10 cellular contexts compared by ENCODE assay signal in the genomic region with DNA sequence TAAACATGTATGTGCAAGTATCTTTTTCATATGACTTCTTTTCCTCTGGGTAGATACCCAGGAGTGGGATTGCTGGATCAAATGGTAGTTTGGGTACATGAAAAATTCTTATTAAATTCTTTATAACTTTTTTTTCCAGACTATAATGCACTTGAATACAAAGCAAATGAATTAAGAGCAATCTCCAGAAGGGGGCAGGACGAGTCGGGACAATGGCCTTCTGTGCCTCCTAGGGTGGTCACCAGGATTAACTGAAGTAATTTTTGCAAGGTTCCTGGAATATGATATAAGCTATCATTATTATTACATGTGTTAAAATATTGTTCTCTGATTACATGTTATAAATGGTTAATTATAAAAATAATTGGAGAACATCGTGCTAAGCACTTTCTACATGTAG.
DNase-seq lines count a peak whose midpoint lies in the region; ATAC-seq and TF ChIP-seq lines count a peak whose summit lies in the region.
"Had no signal": no experiment of that assay in that cellular context is flagged by ENCODE, and none has a peak within 500 bp of the region (broad histone marks: within the 10 kb centered on the region; RNA-seq: fewer than 3 reads in every experiment).

No MANE protein-coding gene starts in this region.

- H3K4me3 ChIP-seq in HFF-Myc (replicated peaks; ENCODE audit: low read depth, low read length) (no peak overlapping the region), astrocyte of the cerebellum (ENCODE audit: low read depth, low read length) (no peak overlapping the region), gastrocnemius medialis (no peak overlapping the region)

- TF ChIP-seq CTCF in C4-2B (conservative IDR thresholded peaks at IDR 0.05), result peak; percentile 50
- TF ChIP-seq CTCF in HFF-Myc (IDR thresholded peaks at IDR 0.05; ENCODE audit: low read depth, low read length, missing control alignments), result peak; percentile 2
- TF ChIP-seq CTCF in astrocyte of the cerebellum (IDR thresholded peaks at IDR 0.05; ENCODE audit: low read depth, low read length, missing control alignments), result peak; percentile 27
- TF ChIP-seq CTCF in gastrocnemius medialis (IDR thresholded peaks at IDR 0.05 in 4 of 5, conservative IDR thresholded peaks at IDR 0.05 in 1 of 5), result no peak

- intact Hi-C loops in gastrocnemius medialis (cut with DNase I; ENCODE audit: low total_unique reads), result no loop called here

- in situ Hi-C loops in astrocyte of the cerebellum (cut with HindIII; ENCODE audit: low sequenced_read_pairs), result no loop called here
- in situ Hi-C loops in gastrocnemius medialis (cut with MboI; ENCODE audit: low sequenced_read_pairs in 4 of 4), result no loop called here

- no peaks in the 10 kb centered on the region for H3K9me3 ChIP-seq in gastrocnemius medialis

- ATAC-seq in HG03196 (IDR thresholded peaks at IDR 0.05; ENCODE audit: unreplicated experiment) (no peak), gastrocnemius medialis (no peak), HG03521 (IDR thresholded peaks at IDR 0.05; ENCODE audit: unreplicated experiment) (no peak)
- ATAC-seq: activated naive CD4-positive, alpha-beta T cell treated with anti-CD3 and anti-CD28 coated beads, Interleukin-2, amount 50 U/mL, for 72 hours had no signal

- no peak for TF ChIP-seq POLR2A in gastrocnemius medialis (IDR thresholded peaks at IDR 0.05)

- H3K27ac ChIP-seq in C4-2B, result no peak overlapping the region
- no peak overlapping the region for H3K27ac ChIP-seq in gastrocnemius medialis

- no peaks in the 10 kb centered on the region for H3K36me3 ChIP-seq in gastrocnemius medialis

- DNase-seq in HFF-Myc (ENCODE audit: extremely low read depth, low read depth), result no peak
- DNase-seq in astrocyte of the cerebellum (ENCODE audit: low read depth), result no peak
- peak; percentile 12 for DNase-seq in iris pigment epithelial cell (ENCODE audit: low read depth)
- no peak for DNase-seq in gastrocnemius medialis
- no peak for DNase-seq in epidermal melanocyte (ENCODE audit: insufficient read length, low spot score)
- DNase-seq: NCI-H2029 treated with DMSO at 0.1 percent for 48 hours had no signal

- no peaks in the 10 kb centered on the region for H3K4me1 ChIP-seq in gastrocnemius medialis

- no peaks in the 10 kb centered on the region for H3K27me3 ChIP-seq in gastrocnemius medialis

Comparison
In these comparisons a context has a peak if more than half of its experiments do, and no peak if none do; other contexts are left out.
1. CTCF ChIP-seq: peak in C4-2B (single experiment), HFF-Myc (single experiment) and astrocyte of the cerebellum (single experiment); none in gastrocnemius medialis (0 of 5).